In the genomic region with DNA sequence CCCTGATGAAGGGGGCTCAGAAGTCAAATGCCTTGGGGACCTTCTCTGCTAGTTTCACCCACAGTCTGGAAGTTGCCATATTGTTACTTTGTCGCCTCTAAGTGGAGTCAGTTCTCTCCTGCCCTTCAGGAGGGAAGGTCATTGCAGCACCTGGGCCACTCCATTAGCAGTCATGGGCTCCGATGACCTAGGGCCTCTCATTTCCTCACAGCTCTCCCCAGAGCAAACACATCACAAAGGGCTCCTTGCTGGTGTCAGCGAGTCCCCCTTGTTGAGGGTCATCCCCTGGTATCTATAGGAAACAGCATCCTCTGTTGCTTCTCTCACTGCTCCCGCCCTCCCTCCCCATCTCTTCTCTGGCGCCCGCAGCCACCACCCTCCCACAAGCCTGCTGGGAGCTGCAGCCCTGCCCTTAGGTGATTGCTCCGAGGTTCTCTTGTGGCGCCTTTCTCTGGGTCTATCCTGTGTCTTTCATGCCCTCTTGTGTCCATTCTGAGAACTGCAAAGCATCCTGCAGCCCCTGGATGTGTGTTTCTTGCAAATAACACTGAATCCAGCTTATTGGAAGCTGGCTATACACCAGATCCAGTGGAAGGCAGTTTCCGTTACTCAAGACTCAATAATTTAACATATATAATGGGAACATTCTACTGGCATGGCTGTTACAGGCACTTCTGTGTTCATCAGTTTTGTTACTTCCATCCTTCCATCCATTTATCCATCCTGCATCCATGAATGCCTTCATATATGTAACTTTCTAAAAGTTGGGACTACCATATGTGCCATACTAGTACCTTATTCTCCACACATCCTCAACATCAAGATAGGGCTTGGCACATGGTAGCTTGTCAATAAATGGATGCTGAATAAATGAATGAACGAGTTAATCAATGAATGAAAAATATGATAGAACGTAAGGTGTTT, we compare ENCODE assay signal across 8 cellular contexts. TPM values are rescaled to one million over a fixed set of nuclear protein-coding genes. Genes with fewer than 3 reads are reported as not detected.
DNase-seq lines count a peak whose midpoint lies in the region; ATAC-seq and TF ChIP-seq lines count a peak whose summit lies in the region.

No MANE protein-coding gene starts in this region.

- H3K4me1 ChIP-seq in HEK293 (ENCODE audit: control insufficient read depth, insufficient read depth, low read length) = no peaks in the 10 kb centered on the region

- H3K27ac ChIP-seq in HEK293 (ENCODE audit: extremely low read depth, low read depth, low read length) = no peak overlapping the region

- ATAC-seq in activated CD4-positive, CD25-positive, alpha-beta regulatory T cell treated with anti-CD3 and anti-CD28 coated beads, Interleukin-2, amount 50 U/mL, for 24 hours = peak; percentile 55 to 62
- no peak for ATAC-seq in GM19351 (IDR thresholded peaks at IDR 0.05; ENCODE audit: unreplicated experiment)

- DNase-seq in Caki2 (ENCODE audit: low read depth) = peak; percentile 71
- DNase-seq in NCI-H345 treated with DMSO at 0.1 percent for 48 hours (lab: John Stamatoyannopoulos, UW; ENCODE audit: unreplicated experiment) = peak; percentile 52
- DNase-seq in ecto neural progenitor cell (ENCODE audit: low spot score) = peak; percentile 79
- DNase-seq in lung microvascular endothelial cell (ENCODE audit: low read depth in 2 of 2) = peak; percentile 71 to 81
- peak; percentile 5 for DNase-seq in stimulated activated CD8-positive, alpha-beta memory T cell treated with anti-CD3 and anti-CD28 coated beads, Interleukin-7, amount 100 ng/mL, for 24 hours (ENCODE audit: low read depth)

- no peaks in the 10 kb centered on the region for H3K36me3 ChIP-seq in HEK293 (ENCODE audit: control insufficient read depth in 2 of 2, insufficient read depth in 1 of 2, low read length in 2 of 2)

- in situ Hi-C loops in Caki2 (cut with HindIII; ENCODE audit: low pct_unique_long_range_greater_than_20kb, low sequenced_read_pairs) = no loop called here

- no peak overlapping the region for H3K4me3 ChIP-seq in HEK293 (ENCODE audit: low read depth, low read length)

- POLR2A ChIA-PET in HEK293 (lab: Yijun Ruan, JAX) = interaction anchor here (1.2 kb wide), 1 partner anchor 827 kb away, joined by 4 read pairs; the partner anchor contains the start of gene VPS35L

- H3K9me3 ChIP-seq in HEK293 (ENCODE audit: control insufficient read depth, insufficient read depth, low read depth, low read length) = no peaks in the 10 kb centered on the region

- CTCF ChIA-PET in HEK293 (lab: Yijun Ruan, JAX) = interaction anchor here (0.6 to 6.5 kb wide), 25 partner anchors 10 to 998 kb away, joined by 3 to 99 read pairs (median 3); no protein-coding TSS in a partner anchor

- TF ChIP-seq CTCF in HEK293 (tag by site-specific recombination; IDR thresholded peaks at IDR 0.05) = no peak

TF ChIP-seq in HEK293, 187 proteins besides CTCF, POLR2A, EP300 and RAD21:
- TF ChIP-seq ZBTB17 (tag by site-specific recombination; IDR thresholded peaks at IDR 0.05) (no peak), ZNF654 (tag by site-specific recombination; IDR thresholded peaks at IDR 0.05; ENCODE audit: low read depth) (peak; percentile 79)

RNA-seq across cellular contexts. Expression of gene PDILT, which starts 21.2 kb away (rescaled TPM):
- not detected in 2 replicates for total RNA-seq in Caki2 (2014; rRNA removed; shearing (Covaris generic); ENCODE audit: low replicate concordance)
- total RNA-seq in lung microvascular endothelial cell = not detected in 2 replicates

RNA-seq across cellular contexts. Expression of gene ACSM5, which starts 26.0 kb away (rescaled TPM):
- 3.2 and 8.0 TPM in 2 replicates for total RNA-seq in Caki2 (2014; rRNA removed; shearing (Covaris generic); ENCODE audit: low replicate concordance)
- 0.22 and 0.60 TPM in 2 replicates for total RNA-seq in lung microvascular endothelial cell

RNA-seq across cellular contexts. Expression of gene UMOD, which starts 30.9 kb away (rescaled TPM):
- total RNA-seq in Caki2 (2014; rRNA removed; shearing (Covaris generic); ENCODE audit: low replicate concordance) = not detected in 2 replicates
- not detected in 2 replicates for total RNA-seq in lung microvascular endothelial cell

RNA-seq across cellular contexts. Expression of gene GP2, which starts 56.1 kb away (rescaled TPM):
- not detected in 2 replicates for total RNA-seq in Caki2 (2014; rRNA removed; shearing (Covaris generic); ENCODE audit: low replicate concordance)
- not detected in 2 replicates for total RNA-seq in lung microvascular endothelial cell

Comparison
In these comparisons a context has a peak if more than half of its experiments do, and no peak if none do; other contexts are left out.
1. DNase-seq: peak in every context shown above with its lines; median percentile 79 in ecto neural progenitor cell; 76 in lung microvascular endothelial cell; 71 in Caki2; 52 in NCI-H345 treated with DMSO at 0.1 percent for 48 hours; 5 in stimulated activated CD8-positive, alpha-beta memory T cell treated with anti-CD3 and anti-CD28 coated beads, Interleukin-7, amount 100 ng/mL, for 24 hours.